Comparison of ENCODE assay signal across 1 cellular context in the genomic region with DNA sequence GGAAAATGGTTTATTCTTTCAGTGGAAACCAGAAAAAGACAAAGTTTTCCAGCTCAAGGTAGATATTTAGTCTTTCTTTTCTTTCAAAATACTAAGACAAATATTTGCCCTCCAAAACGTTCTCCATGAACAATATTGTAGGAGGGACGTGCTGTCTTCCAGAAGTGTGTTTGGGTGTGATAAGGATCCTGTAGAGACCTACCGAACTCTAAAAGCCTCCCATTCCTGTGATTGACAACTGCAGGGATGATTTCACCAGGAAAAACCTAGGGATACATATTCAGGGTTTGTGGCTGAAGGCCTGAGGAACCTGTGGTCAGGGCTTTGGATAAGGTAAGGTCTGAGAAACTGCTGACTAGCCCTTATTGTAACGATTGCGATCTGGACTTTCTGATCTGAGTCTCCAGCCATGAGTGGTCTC.
TF ChIP-seq lines count a peak whose summit lies in the region.

No MANE protein-coding gene starts in this region.

TF ChIP-seq in K562, 482 proteins besides CTCF, POLR2A, EP300 and RAD21 (continued from another document):
- TF ChIP-seq, protein P1, sequence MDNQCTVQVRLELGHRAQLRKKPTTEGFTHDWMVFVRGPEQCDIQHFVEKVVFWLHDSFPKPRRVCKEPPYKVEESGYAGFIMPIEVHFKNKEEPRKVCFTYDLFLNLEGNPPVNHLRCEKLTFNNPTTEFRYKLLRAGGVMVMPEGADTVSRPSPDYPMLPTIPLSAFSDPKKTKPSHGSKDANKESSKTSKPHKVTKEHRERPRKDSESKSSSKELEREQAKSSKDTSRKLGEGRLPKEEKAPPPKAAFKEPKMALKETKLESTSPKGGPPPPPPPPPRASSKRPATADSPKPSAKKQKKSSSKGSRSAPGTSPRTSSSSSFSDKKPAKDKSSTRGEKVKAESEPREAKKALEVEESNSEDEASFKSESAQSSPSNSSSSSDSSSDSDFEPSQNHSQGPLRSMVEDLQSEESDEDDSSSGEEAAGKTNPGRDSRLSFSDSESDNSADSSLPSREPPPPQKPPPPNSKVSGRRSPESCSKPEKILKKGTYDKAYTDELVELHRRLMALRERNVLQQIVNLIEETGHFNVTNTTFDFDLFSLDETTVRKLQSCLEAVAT (IDR thresholded peaks at IDR 0.05), result no peak
- TF ChIP-seq BRD9 (IDR thresholded peaks at IDR 0.05; ENCODE audit: low read depth, partially characterized antibody) (no peak), ZNF140 (CRISPR knock-in tag; IDR thresholded peaks at IDR 0.05) (no peak), ARID1B (IDR thresholded peaks at IDR 0.05) (peak; percentile 79), KAT2B (IDR thresholded peaks at IDR 0.05; ENCODE audit: low read depth, low read length) (no peak), ZNF263 (CRISPR knock-in tag; IDR thresholded peaks at IDR 0.05; ENCODE audit: borderline replicate concordance) (no peak), SRSF3 (IDR thresholded peaks at IDR 0.05; ENCODE audit: insufficient read depth, low read length) (no peak), CXXC5 (CRISPR knock-in tag; IDR thresholded peaks at IDR 0.05) (peak; percentile 55), GABPA (tag; conservative IDR thresholded peaks at IDR 0.05; ENCODE audit: low read depth) (no peak), ZNF766 (CRISPR knock-in tag; conservative IDR thresholded peaks at IDR 0.05) (peak; percentile 57; the same call in 1 of the 2 replicates)
- TF ChIP-seq, protein P2, sequence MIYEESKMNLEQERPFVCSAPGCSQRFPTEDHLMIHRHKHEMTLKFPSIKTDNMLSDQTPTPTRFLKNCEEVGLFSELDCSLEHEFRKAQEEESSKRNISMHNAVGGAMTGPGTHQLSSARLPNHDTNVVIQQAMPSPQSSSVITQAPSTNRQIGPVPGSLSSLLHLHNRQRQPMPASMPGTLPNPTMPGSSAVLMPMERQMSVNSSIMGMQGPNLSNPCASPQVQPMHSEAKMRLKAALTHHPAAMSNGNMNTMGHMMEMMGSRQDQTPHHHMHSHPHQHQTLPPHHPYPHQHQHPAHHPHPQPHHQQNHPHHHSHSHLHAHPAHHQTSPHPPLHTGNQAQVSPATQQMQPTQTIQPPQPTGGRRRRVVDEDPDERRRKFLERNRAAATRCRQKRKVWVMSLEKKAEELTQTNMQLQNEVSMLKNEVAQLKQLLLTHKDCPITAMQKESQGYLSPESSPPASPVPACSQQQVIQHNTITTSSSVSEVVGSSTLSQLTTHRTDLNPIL (CRISPR knock-in tag; IDR thresholded peaks at IDR 0.05), result no peak
- TF ChIP-seq, protein P3, sequence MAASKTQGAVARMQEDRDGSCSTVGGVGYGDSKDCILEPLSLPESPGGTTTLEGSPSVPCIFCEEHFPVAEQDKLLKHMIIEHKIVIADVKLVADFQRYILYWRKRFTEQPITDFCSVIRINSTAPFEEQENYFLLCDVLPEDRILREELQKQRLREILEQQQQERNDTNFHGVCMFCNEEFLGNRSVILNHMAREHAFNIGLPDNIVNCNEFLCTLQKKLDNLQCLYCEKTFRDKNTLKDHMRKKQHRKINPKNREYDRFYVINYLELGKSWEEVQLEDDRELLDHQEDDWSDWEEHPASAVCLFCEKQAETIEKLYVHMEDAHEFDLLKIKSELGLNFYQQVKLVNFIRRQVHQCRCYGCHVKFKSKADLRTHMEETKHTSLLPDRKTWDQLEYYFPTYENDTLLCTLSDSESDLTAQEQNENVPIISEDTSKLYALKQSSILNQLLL (CRISPR knock-in tag; IDR thresholded peaks at IDR 0.05; ENCODE audit: borderline replicate concordance), result no peak
